ENCODE assay signal across 1 cellular context in the genomic region with DNA sequence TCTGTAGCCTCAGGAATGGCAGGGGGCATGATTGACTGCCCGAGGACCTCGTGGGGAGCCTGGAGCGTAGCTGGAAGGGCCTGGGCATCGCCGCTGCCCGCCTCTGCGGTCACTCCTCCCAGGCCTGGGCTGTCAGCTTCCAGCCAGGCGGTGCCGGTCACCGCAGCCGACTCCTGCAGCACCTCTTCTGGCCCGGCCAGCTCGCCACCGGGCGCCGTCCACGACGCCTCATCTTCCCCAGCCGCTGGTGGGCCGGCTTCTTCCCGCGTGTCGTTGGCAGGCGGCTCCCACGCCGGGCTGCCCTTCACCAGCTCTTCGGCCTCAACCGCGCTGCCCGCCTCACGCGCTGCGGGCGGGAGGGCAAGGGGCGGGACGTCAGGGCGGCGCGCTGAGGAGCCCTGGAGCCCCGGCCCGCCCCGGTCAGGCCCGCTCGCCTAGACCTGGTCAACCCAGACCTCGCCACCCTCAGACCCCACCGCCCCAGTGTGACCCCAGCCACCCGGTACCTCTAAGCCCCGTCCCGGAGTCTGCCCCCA.
TF ChIP-seq lines count a peak whose summit lies in the region.

No MANE protein-coding gene starts in this region.

TF ChIP-seq in liver, 16 proteins besides CTCF, POLR2A, EP300 and RAD21 (continued from another document):
- TF ChIP-seq, protein P1, sequence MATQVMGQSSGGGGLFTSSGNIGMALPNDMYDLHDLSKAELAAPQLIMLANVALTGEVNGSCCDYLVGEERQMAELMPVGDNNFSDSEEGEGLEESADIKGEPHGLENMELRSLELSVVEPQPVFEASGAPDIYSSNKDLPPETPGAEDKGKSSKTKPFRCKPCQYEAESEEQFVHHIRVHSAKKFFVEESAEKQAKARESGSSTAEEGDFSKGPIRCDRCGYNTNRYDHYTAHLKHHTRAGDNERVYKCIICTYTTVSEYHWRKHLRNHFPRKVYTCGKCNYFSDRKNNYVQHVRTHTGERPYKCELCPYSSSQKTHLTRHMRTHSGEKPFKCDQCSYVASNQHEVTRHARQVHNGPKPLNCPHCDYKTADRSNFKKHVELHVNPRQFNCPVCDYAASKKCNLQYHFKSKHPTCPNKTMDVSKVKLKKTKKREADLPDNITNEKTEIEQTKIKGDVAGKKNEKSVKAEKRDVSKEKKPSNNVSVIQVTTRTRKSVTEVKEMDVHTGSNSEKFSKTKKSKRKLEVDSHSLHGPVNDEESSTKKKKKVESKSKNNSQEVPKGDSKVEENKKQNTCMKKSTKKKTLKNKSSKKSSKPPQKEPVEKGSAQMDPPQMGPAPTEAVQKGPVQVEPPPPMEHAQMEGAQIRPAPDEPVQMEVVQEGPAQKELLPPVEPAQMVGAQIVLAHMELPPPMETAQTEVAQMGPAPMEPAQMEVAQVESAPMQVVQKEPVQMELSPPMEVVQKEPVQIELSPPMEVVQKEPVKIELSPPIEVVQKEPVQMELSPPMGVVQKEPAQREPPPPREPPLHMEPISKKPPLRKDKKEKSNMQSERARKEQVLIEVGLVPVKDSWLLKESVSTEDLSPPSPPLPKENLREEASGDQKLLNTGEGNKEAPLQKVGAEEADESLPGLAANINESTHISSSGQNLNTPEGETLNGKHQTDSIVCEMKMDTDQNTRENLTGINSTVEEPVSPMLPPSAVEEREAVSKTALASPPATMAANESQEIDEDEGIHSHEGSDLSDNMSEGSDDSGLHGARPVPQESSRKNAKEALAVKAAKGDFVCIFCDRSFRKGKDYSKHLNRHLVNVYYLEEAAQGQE (IDR thresholded peaks at IDR 0.05), result no peak
- TF ChIP-seq TAF1 (conservative IDR thresholded peaks at IDR 0.05), result no peak
- TF ChIP-seq YY1 (IDR thresholded peaks at IDR 0.05), result no peak
- no peak for TF ChIP-seq HNF4A (conservative IDR thresholded peaks at IDR 0.05)
- no peak for TF ChIP-seq GABPA (IDR thresholded peaks at IDR 0.05 in 1 of 2, conservative IDR thresholded peaks at IDR 0.05 in 1 of 2)
- TF ChIP-seq EGR1 (IDR thresholded peaks at IDR 0.05; ENCODE audit: low read depth in 2 of 2), result no peak
